ENCODE assay signal across 13 cellular contexts in the genomic region with DNA sequence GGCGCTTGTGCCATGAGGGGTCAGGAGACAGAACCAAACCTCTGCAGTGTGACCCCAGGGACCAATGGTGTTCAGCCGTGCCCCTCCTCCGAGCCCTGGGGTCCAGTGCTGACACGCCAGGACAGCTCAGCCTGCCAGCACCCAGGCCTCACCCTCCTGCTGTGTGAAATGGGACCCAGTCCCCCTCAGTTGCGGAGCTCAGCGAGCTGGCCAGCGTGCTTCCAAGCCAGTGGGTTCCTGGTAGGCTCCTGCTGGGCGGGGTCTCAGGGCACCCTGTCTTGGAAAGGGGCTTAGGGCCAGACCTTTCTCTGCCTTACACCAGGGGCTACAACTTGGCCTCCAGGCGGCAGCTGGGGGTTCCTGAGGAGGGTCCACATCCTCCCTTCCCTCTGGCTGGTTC. TPM values are rescaled to one million over a fixed set of nuclear protein-coding genes. Genes with fewer than 3 reads are reported as not detected.
DNase-seq lines count a peak whose midpoint lies in the region; ATAC-seq and TF ChIP-seq lines count a peak whose summit lies in the region.
"Had no signal": no experiment of that assay in that cellular context is flagged by ENCODE, and none has a peak within 500 bp of the region (broad histone marks: within the 10 kb centered on the region; RNA-seq: fewer than 3 reads in every experiment).

No MANE protein-coding gene starts in this region.

- TF ChIP-seq CTCF in lower lobe of right lung (IDR thresholded peaks at IDR 0.05): no peak

- peaks cover 60% of the 10 kb centered on the region for H3K4me1 ChIP-seq in lower lobe of right lung
- peaks cover 26 to 66% (median 52%) of the 10 kb centered on the region in 5 donors for H3K4me1 ChIP-seq in subcutaneous abdominal adipose tissue (ENCODE audit: control insufficient read depth in 5 of 5, insufficient read depth in 5 of 5, low read length in 5 of 5)

- H3K4me3 ChIP-seq in lower lobe of right lung (peak overlapping the region; percentile 27), subcutaneous abdominal adipose tissue (ENCODE audit: low read depth in 1 of 5, low read length in 5 of 5) (no peak overlapping the region)

- peaks cover 59% of the 10 kb centered on the region for H3K4me1 Mint-ChIP-seq in activated CD8-positive, alpha-beta memory T cell treated with anti-CD3 and anti-CD28 coated beads, Interleukin-2, amount 10 ng/mL, durations not matched to agents 7 days and 5 days
- peaks cover 41% of the 10 kb centered on the region for H3K4me1 Mint-ChIP-seq in activated T-helper 1 cell treated with anti-CD3 and anti-CD28 coated beads, Interleukin-12 subunit alpha, Interleukin-12 subunit beta, Interleukin-2, Interleukin-4 antibody, amounts not matched to agents 30 ng/mL and 10 ng/mL and 1 ng/mL, durations not matched to agents 14 hours and 24 hours and 36 hours (ENCODE audit: low read depth)

- no peak for DNase-seq in activated CD8-positive, alpha-beta memory T cell treated with anti-CD3 and anti-CD28 coated beads, Interleukin-2, amount 10 ng/mL, durations not matched to agents 7 days and 5 days
- DNase-seq in activated CD8-positive, alpha-beta memory T cell treated with anti-CD3 and anti-CD28 coated beads, Interleukin-2, amount 50 U/mL, for 4 hours: no peak
- no peak for DNase-seq in activated T-helper 1 cell treated with anti-CD3 and anti-CD28 coated beads, Interleukin-12 subunit alpha, Interleukin-12 subunit beta, Interleukin-2, Interleukin-4 antibody, amounts not matched to agents 30 ng/mL and 10 ng/mL and 1 ng/mL, durations not matched to agents 14 hours and 24 hours and 36 hours (ENCODE audit: low spot score)
- DNase-seq in lower lobe of right lung (peak; percentile 43), SKM-1 treated with dmso at 0.1 percent for 144 hours (lab: John Stamatoyannopoulos, UW; ENCODE audit: unreplicated experiment) (no peak), RPMI8226 (no peak)
- no peak for DNase-seq in NK-92 treated with Interleukin-12 subunit alpha and Interleukin-12 subunit beta, amount 100 ng/mL, for 24 hours (lab: John Stamatoyannopoulos, UW)
- DNase-seq: ACHN; activated CD4-positive, alpha-beta T cell treated with anti-CD3 and anti-CD28 coated beads, Interleukin-2, amount 50 U/mL, for 1 hour; NCI-H187 treated with DMSO at 0.1 percent for 48 hours had no signal

- peak overlapping the region; percentile 90 for H3K27ac Mint-ChIP-seq in activated CD8-positive, alpha-beta memory T cell treated with anti-CD3 and anti-CD28 coated beads, Interleukin-2, amount 10 ng/mL, durations not matched to agents 7 days and 5 days
- H3K27ac Mint-ChIP-seq in activated T-helper 1 cell treated with anti-CD3 and anti-CD28 coated beads, Interleukin-12 subunit alpha, Interleukin-12 subunit beta, Interleukin-2, Interleukin-4 antibody, amounts not matched to agents 30 ng/mL and 10 ng/mL and 1 ng/mL, durations not matched to agents 14 hours and 24 hours and 36 hours: peak overlapping the region; percentile 97

- no peaks in the 10 kb centered on the region for H3K9me3 Mint-ChIP-seq in activated CD8-positive, alpha-beta memory T cell treated with anti-CD3 and anti-CD28 coated beads, Interleukin-2, amount 10 ng/mL, durations not matched to agents 7 days and 5 days (ENCODE audit: low read depth)
- H3K9me3 Mint-ChIP-seq in activated T-helper 1 cell treated with anti-CD3 and anti-CD28 coated beads, Interleukin-12 subunit alpha, Interleukin-12 subunit beta, Interleukin-2, Interleukin-4 antibody, amounts not matched to agents 30 ng/mL and 10 ng/mL and 1 ng/mL, durations not matched to agents 14 hours and 24 hours and 36 hours: no peaks in the 10 kb centered on the region

- intact Hi-C loops in activated T-helper 1 cell treated with anti-CD3 and anti-CD28 coated beads, Interleukin-12 subunit alpha, Interleukin-12 subunit beta, Interleukin-2, Interleukin-4 antibody, amounts not matched to agents 30 ng/mL and 10 ng/mL and 1 ng/mL, durations not matched to agents 14 hours and 24 hours and 36 hours (cut with micrococcal nuclease): loop anchor here (10.0 kb wide), 2 partner anchors 822 to 1062 kb away; a partner anchor contains a TSS
- intact Hi-C loops in lower lobe of right lung (cut with DNase I): no loop called here

- H3K27me3 ChIP-seq in lower lobe of right lung (ENCODE audit: low read depth) (no peaks in the 10 kb centered on the region), subcutaneous abdominal adipose tissue (ENCODE audit: control insufficient read depth in 5 of 5, insufficient read depth in 4 of 5, low read length in 5 of 5) (no peaks in the 10 kb centered on the region)

- H3K36me3 ChIP-seq in lower lobe of right lung (peaks cover 41% of the 10 kb centered on the region), subcutaneous abdominal adipose tissue (ENCODE audit: control insufficient read depth in 5 of 5, insufficient read depth in 5 of 5, low read length in 5 of 5) (peaks cover 0 to 38% (median 36%) of the 10 kb centered on the region in 5 donors)

- H3K9me3 ChIP-seq in lower lobe of right lung (no peaks in the 10 kb centered on the region), subcutaneous abdominal adipose tissue (ENCODE audit: control insufficient read depth in 5 of 5, low read length in 5 of 5) (no peaks in the 10 kb centered on the region)
- H3K9me3 ChIP-seq: thoracic aorta had no signal

- H3K27ac ChIP-seq in lower lobe of right lung (peak overlapping the region; percentile 98), subcutaneous abdominal adipose tissue (ENCODE audit: low read depth, low read length) (peak overlapping the region; percentile 37)
- H3K27ac ChIP-seq: thoracic aorta had no signal

- H3K4me3 Mint-ChIP-seq in activated CD8-positive, alpha-beta memory T cell treated with anti-CD3 and anti-CD28 coated beads, Interleukin-2, amount 10 ng/mL, durations not matched to agents 7 days and 5 days: peak overlapping the region; percentile 93
- peak overlapping the region; percentile 96 for H3K4me3 Mint-ChIP-seq in activated T-helper 1 cell treated with anti-CD3 and anti-CD28 coated beads, Interleukin-12 subunit alpha, Interleukin-12 subunit beta, Interleukin-2, Interleukin-4 antibody, amounts not matched to agents 30 ng/mL and 10 ng/mL and 1 ng/mL, durations not matched to agents 14 hours and 24 hours and 36 hours

- ATAC-seq in activated CD8-positive, alpha-beta memory T cell treated with anti-CD3 and anti-CD28 coated beads, Interleukin-2, amount 10 ng/mL, durations not matched to agents 7 days and 5 days: no peak
- ATAC-seq in lower lobe of right lung: no peak

- peaks cover 37% of the 10 kb centered on the region for H3K36me3 Mint-ChIP-seq in activated CD8-positive, alpha-beta memory T cell treated with anti-CD3 and anti-CD28 coated beads, Interleukin-2, amount 10 ng/mL, durations not matched to agents 7 days and 5 days
- H3K36me3 Mint-ChIP-seq in activated T-helper 1 cell treated with anti-CD3 and anti-CD28 coated beads, Interleukin-12 subunit alpha, Interleukin-12 subunit beta, Interleukin-2, Interleukin-4 antibody, amounts not matched to agents 30 ng/mL and 10 ng/mL and 1 ng/mL, durations not matched to agents 14 hours and 24 hours and 36 hours (ENCODE audit: low read depth): peaks cover 25% of the 10 kb centered on the region

- peak overlapping the region in 1 of 5 donors; percentile 25 for H3K9ac ChIP-seq in subcutaneous abdominal adipose tissue (ENCODE audit: low read length in 5 of 5)

- no peaks in the 10 kb centered on the region for H3K27me3 Mint-ChIP-seq in activated CD8-positive, alpha-beta memory T cell treated with anti-CD3 and anti-CD28 coated beads, Interleukin-2, amount 10 ng/mL, durations not matched to agents 7 days and 5 days
- no peaks in the 10 kb centered on the region for H3K27me3 Mint-ChIP-seq in activated T-helper 1 cell treated with anti-CD3 and anti-CD28 coated beads, Interleukin-12 subunit alpha, Interleukin-12 subunit beta, Interleukin-2, Interleukin-4 antibody, amounts not matched to agents 30 ng/mL and 10 ng/mL and 1 ng/mL, durations not matched to agents 14 hours and 24 hours and 36 hours (ENCODE audit: insufficient read depth)

- CTCF ChIA-PET in activated CD8-positive, alpha-beta memory T cell treated with anti-CD3 and anti-CD28 coated beads, Interleukin-2, amount 10 ng/mL, durations not matched to agents 7 days and 5 days (lab: Charles Lee): interaction anchor here (0.6 to 7.8 kb wide), 2 partner anchors 10 to 117 kb away, joined by 3 to 83 read pairs; no protein-coding TSS in a partner anchor

RNA-seq across cellular contexts. Expression of a gene that starts 4.4 kb away (rescaled TPM):
- total RNA-seq in activated CD8-positive, alpha-beta memory T cell treated with anti-CD3 and anti-CD28 coated beads, Interleukin-2, amount 10 ng/mL, durations not matched to agents 7 days and 5 days: 100 to 1,000 TPM in 1 of 2 experiments, 10 to 100 TPM in 1; 96.5 to 111 TPM
- 78.0 and 80.3 TPM in 2 replicates for total RNA-seq in activated T-helper 1 cell treated with anti-CD3 and anti-CD28 coated beads, Interleukin-12 subunit alpha, Interleukin-12 subunit beta, Interleukin-2, Interleukin-4 antibody, amounts not matched to agents 30 ng/mL and 10 ng/mL and 1 ng/mL, durations not matched to agents 14 hours and 24 hours and 36 hours
- 55.1 TPM for total RNA-seq in lower lobe of right lung

RNA-seq across cellular contexts. Expression of a gene that starts 16.3 kb away (rescaled TPM):
- 1 to 10 TPM in 1 of 2 experiments, under 1 TPM in 1; 0.56 to 1.6 TPM for total RNA-seq in activated CD8-positive, alpha-beta memory T cell treated with anti-CD3 and anti-CD28 coated beads, Interleukin-2, amount 10 ng/mL, durations not matched to agents 7 days and 5 days
- total RNA-seq in activated T-helper 1 cell treated with anti-CD3 and anti-CD28 coated beads, Interleukin-12 subunit alpha, Interleukin-12 subunit beta, Interleukin-2, Interleukin-4 antibody, amounts not matched to agents 30 ng/mL and 10 ng/mL and 1 ng/mL, durations not matched to agents 14 hours and 24 hours and 36 hours: 0.08 and 0.42 TPM in 2 replicates
- total RNA-seq in lower lobe of right lung: 0.62 TPM
- total RNA-seq: HT1080, thoracic aorta had no signal
